ENCODE assay signal across 8 cellular contexts in genomic region chr17:57045868-57046671, GRCh38. TPM values are rescaled to one million over a fixed set of nuclear protein-coding genes. Genes with fewer than 3 reads are reported as not detected.
DNase-seq lines count a peak whose midpoint lies in the region; ATAC-seq, FAIRE-seq and TF ChIP-seq lines count a peak whose summit lies in the region.

No MANE protein-coding gene starts in this region.

- H3K4me1 Mint-ChIP-seq in activated naive CD4-positive, alpha-beta T cell treated with anti-CD3 and anti-CD28 coated beads, Interleukin-2, amount 50 U/mL, for 24 hours, result peaks cover 16% of the 10 kb centered on the region
- H3K4me1 Mint-ChIP-seq in Caco-2 (ENCODE audit: low read depth, unreplicated experiment), result no peaks in the 10 kb centered on the region

- H2AFZ ChIP-seq in KMS-11 (ENCODE audit: low read depth), result peak overlapping the region; percentile 85

- H3K27ac ChIP-seq in KMS-11 (no peak overlapping the region), lower lobe of right lung (peak overlapping the region; percentile 56), stomach (peak overlapping the region in 4 of 5 donors; percentile 6 to 82 (median 53))

- H3K36me3 Mint-ChIP-seq in activated naive CD4-positive, alpha-beta T cell treated with anti-CD3 and anti-CD28 coated beads, Interleukin-2, amount 50 U/mL, for 24 hours, result peaks cover 5% of the 10 kb centered on the region
- no peaks in the 10 kb centered on the region for H3K36me3 Mint-ChIP-seq in Caco-2 (ENCODE audit: insufficient read depth, unreplicated experiment)

- H3K79me2 ChIP-seq in KMS-11 (ENCODE audit: insufficient read depth, low read depth), result no peaks in the 10 kb centered on the region

- H3K4me3 ChIP-seq in KMS-11 (IDR thresholded peaks at IDR 0.05; ENCODE audit: insufficient read depth, low read depth, low read length), result no peak overlapping the region
- peak overlapping the region; percentile 52 for H3K4me3 ChIP-seq in lower lobe of right lung
- H3K4me3 ChIP-seq in stomach, result peak overlapping the region; percentile 43 to 53 (median 46)
- no peak overlapping the region for H3K4me3 ChIP-seq in Caco-2 (ENCODE audit: low read depth, low read length)

- H3K9ac ChIP-seq in KMS-11, result peak overlapping the region; percentile 39; the same call in 1 of the 2 replicates

- CTCF ChIA-PET in Caco-2 (lab: Charles Lee), result no interaction called here

- DNase-seq in GM19239 (ENCODE audit: insufficient read length, low spot score), result peak; percentile 40
- DNase-seq in lower lobe of right lung, result peak; percentile 65
- DNase-seq in stomach, result peak; percentile 70
- DNase-seq in NCI-H2171 treated with DMSO at 0.1 percent for 48 hours (lab: John Stamatoyannopoulos, UW), result no peak
- no peak for DNase-seq in HT-29 (ENCODE audit: low spot score)
- no peak for DNase-seq in Caco-2

- H3K36me3 ChIP-seq in KMS-11 (ENCODE audit: insufficient read depth) (no peaks in the 10 kb centered on the region), lower lobe of right lung (no peaks in the 10 kb centered on the region), stomach (no peaks in the 10 kb centered on the region), Caco-2 (ENCODE audit: control insufficient read depth, insufficient read depth, low read length) (no peaks in the 10 kb centered on the region)

- TF ChIP-seq EP300 in stomach (IDR thresholded peaks at IDR 0.05), result no peak

- BruUV-seq in Caco-2 (replicated peaks; lab: Mats Ljungman, UMichigan), result no TSS peak

- POLR2A ChIA-PET in Caco-2 (lab: Charles Lee), result no interaction called here

- ATAC-seq in lower lobe of right lung, result peak; percentile 86 to 96

- H3K4me1 ChIP-seq in KMS-11 (ENCODE audit: low read depth, poor library complexity, severe bottlenecking) (peaks cover 10% of the 10 kb centered on the region), lower lobe of right lung (peaks cover 15% of the 10 kb centered on the region), stomach (peaks cover 15 to 20% (median 18%) of the 10 kb centered on the region in 4 donors), Caco-2 (no peaks in the 10 kb centered on the region)

- H3K4me2 ChIP-seq in KMS-11, result peak overlapping the region; percentile 81

- H3K9me3 ChIP-seq in lower lobe of right lung (no peaks in the 10 kb centered on the region), stomach (no peaks in the 10 kb centered on the region), Caco-2 (no peaks in the 10 kb centered on the region)

- TF ChIP-seq CTCF in KMS-11 (conservative IDR thresholded peaks at IDR 0.05; ENCODE audit: low read depth, low read length) (no peak), lower lobe of right lung (IDR thresholded peaks at IDR 0.05) (no peak), stomach (IDR thresholded peaks at IDR 0.05) (no peak), Caco-2 (IDR thresholded peaks at IDR 0.05; ENCODE audit: insufficient read depth in 1 of 2, low read depth in 1 of 2, low read length in 1 of 2, severe bottlenecking in 1 of 2, unreplicated experiment in 1 of 2) (no peak)

- no peak overlapping the region for H3K27ac Mint-ChIP-seq in activated naive CD4-positive, alpha-beta T cell treated with anti-CD3 and anti-CD28 coated beads, Interleukin-2, amount 50 U/mL, for 24 hours
- no peak overlapping the region for H3K27ac Mint-ChIP-seq in Caco-2 (ENCODE audit: unreplicated experiment)

- H4K20me1 ChIP-seq in KMS-11 (ENCODE audit: insufficient read depth), result no peaks in the 10 kb centered on the region

- WGBS in stomach, 5 donors, result 3 to 18% (median 16%) methylated on average over 40 to 67 of the region's 67 CpGs

- TF ChIP-seq POLR2A in stomach (IDR thresholded peaks at IDR 0.05), result no peak

- peaks cover 37% of the 10 kb centered on the region for H3K27me3 Mint-ChIP-seq in activated naive CD4-positive, alpha-beta T cell treated with anti-CD3 and anti-CD28 coated beads, Interleukin-2, amount 50 U/mL, for 24 hours
- H3K27me3 Mint-ChIP-seq in Caco-2 (ENCODE audit: insufficient read depth, unreplicated experiment), result peaks cover 3% of the 10 kb centered on the region

- H3K9me3 Mint-ChIP-seq in activated naive CD4-positive, alpha-beta T cell treated with anti-CD3 and anti-CD28 coated beads, Interleukin-2, amount 50 U/mL, for 24 hours, result no peaks in the 10 kb centered on the region
- no peaks in the 10 kb centered on the region for H3K9me3 Mint-ChIP-seq in Caco-2 (ENCODE audit: unreplicated experiment)

- peak; percentile 11 for FAIRE-seq in GM19239 (lab: Jason Lieb, UNC)

- H3K27me3 ChIP-seq in KMS-11 (ENCODE audit: insufficient read depth, low read depth) (no peaks in the 10 kb centered on the region), lower lobe of right lung (ENCODE audit: low read depth) (peaks cover 27% of the 10 kb centered on the region), stomach (peaks cover 0 to 45% (median 20%) of the 10 kb centered on the region in 3 donors), Caco-2 (replicated peaks; ENCODE audit: control insufficient read depth, insufficient read depth, low read length) (no peaks in the 10 kb centered on the region)

- intact Hi-C loops in lower lobe of right lung (cut with DNase I) (no loop called here), stomach (cut with DNase I; ENCODE audit: low total_unique reads) (no loop called here), Caco-2 (cut with micrococcal nuclease; ENCODE audit: unreplicated experiment) (no loop called here)

- H3K4me3 Mint-ChIP-seq in activated naive CD4-positive, alpha-beta T cell treated with anti-CD3 and anti-CD28 coated beads, Interleukin-2, amount 50 U/mL, for 24 hours, result peak overlapping the region; percentile 84
- no peak overlapping the region for H3K4me3 Mint-ChIP-seq in Caco-2 (ENCODE audit: unreplicated experiment)

RNA-seq across cellular contexts. Expression of gene AKAP1, which starts 39.0 kb away (rescaled TPM):
- total RNA-seq in lower lobe of right lung, result 54.5 TPM
- 100 to 1,000 TPM in 3 of 5 donors, 10 to 100 TPM in 2; 49.6 to 348 (median 127) TPM for total RNA-seq in stomach
- polyA plus RNA-seq in stomach, result 10 to 100 TPM in 1 of 3 donors, 1 to 10 TPM in 2; 6.6 to 26.2 (median 8.2) TPM
- 137 and 148 TPM in 2 replicates for total RNA-seq in HT-29 (2014; rRNA removed; shearing (Covaris generic))
- total RNA-seq in Caco-2 (2022), result 87.1 and 87.2 TPM in 2 replicates

Comparison
In these comparisons a context has a peak if more than half of its experiments do, and no peak if none do; other contexts are left out.
1. DNase-seq: peak in GM19239 (single experiment), lower lobe of right lung (single experiment) and stomach (single experiment); none in NCI-H2171 treated with DMSO at 0.1 percent for 48 hours (single experiment), HT-29 (single experiment) and Caco-2 (0 of 2).
2. H3K4me3 ChIP-seq: peak in lower lobe of right lung (single experiment) and stomach (4 of 4); none in KMS-11 (single experiment) and Caco-2 (single experiment).